21 cellular contexts compared by ENCODE assay signal in the genomic region with DNA sequence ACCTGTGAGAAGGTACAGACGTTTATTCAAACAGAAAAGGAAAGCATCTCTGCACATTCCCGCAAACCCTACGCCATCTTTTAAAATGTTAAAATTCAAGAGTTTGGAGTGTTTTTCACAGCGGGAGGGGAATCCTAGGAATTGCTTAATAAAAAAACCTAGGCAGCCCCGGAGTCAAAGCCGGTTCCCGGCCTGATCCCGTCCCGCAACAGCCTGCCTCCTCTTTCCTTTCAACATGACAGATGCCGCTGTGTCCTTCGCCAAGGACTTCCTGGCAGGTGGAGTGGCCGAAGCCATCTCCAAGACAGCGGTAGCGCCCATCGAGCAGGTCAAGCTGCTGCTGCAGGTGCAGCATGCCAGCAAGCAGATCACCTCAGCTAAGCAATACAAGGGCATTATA.
"Had no signal": no experiment of that assay in that cellular context is flagged by ENCODE, and none has a peak within 500 bp of the region (broad histone marks: within the 10 kb centered on the region; RNA-seq: fewer than 3 reads in every experiment).

No MANE protein-coding gene starts in this region.

- H3K4me3 ChIP-seq: breast epithelium, coronary artery, gastroesophageal sphincter, testis had no signal

- H3K4me3 Mint-ChIP-seq: activated CD4-positive, alpha-beta memory T cell treated with anti-CD3 and anti-CD28 coated beads for 36 hours; activated naive CD4-positive, alpha-beta T cell treated with anti-CD3 and anti-CD28 coated beads for 36 hours; activated naive CD8-positive, alpha-beta T cell treated with anti-CD3 and anti-CD28 coated beads, Interleukin-2, amount 10 ng/mL, durations not matched to agents 7 days and 5 days; memory B cell; nephron; stimulated activated memory B cell treated with anti-CD40 and anti-IgM and Interleukin-4, amounts not matched to agents 10 μg/mL and 1 μg/mL and 100 μg/mL, for 72 hours; T-helper 17 cell; type B pancreatic cell had no signal

- H3K9me3 Mint-ChIP-seq: nephron, type B pancreatic cell had no signal

- H3K4me1 ChIP-seq: breast epithelium, gastroesophageal sphincter, testis had no signal

- H3K27ac Mint-ChIP-seq: activated CD4-positive, alpha-beta memory T cell treated with anti-CD3 and anti-CD28 coated beads for 36 hours; activated naive CD4-positive, alpha-beta T cell treated with anti-CD3 and anti-CD28 coated beads for 36 hours; activated naive CD8-positive, alpha-beta T cell treated with anti-CD3 and anti-CD28 coated beads, Interleukin-2, amount 10 ng/mL, durations not matched to agents 7 days and 5 days; memory B cell; nephron; stimulated activated memory B cell treated with anti-CD40 and anti-IgM and Interleukin-4, amounts not matched to agents 10 μg/mL and 1 μg/mL and 100 μg/mL, for 72 hours; T-helper 17 cell; type B pancreatic cell had no signal

- DNase-seq: activated CD4-positive, alpha-beta memory T cell treated with anti-CD3 and anti-CD28 coated beads for 36 hours; activated CD4-positive, alpha-beta T cell treated with anti-CD3 and anti-CD28 coated beads for 48 hours; activated naive CD4-positive, alpha-beta T cell treated with anti-CD3 and anti-CD28 coated beads for 36 hours; activated naive CD8-positive, alpha-beta T cell treated with anti-CD3 and anti-CD28 coated beads, Interleukin-2, amount 10 ng/mL, durations not matched to agents 7 days and 5 days; activated T-cell treated with anti-CD3 and anti-CD28 coated beads, Interleukin-2, amount 50 U/mL, for 48 hours; amniotic stem cell; head of caudate nucleus; occipital lobe; small intestine; SW 1271; T-helper 17 cell; testis had no signal

- H3K36me3 Mint-ChIP-seq: activated CD4-positive, alpha-beta memory T cell treated with anti-CD3 and anti-CD28 coated beads for 36 hours; activated naive CD8-positive, alpha-beta T cell treated with anti-CD3 and anti-CD28 coated beads, Interleukin-2, amount 10 ng/mL, durations not matched to agents 7 days and 5 days; memory B cell; stimulated activated memory B cell treated with anti-CD40 and anti-IgM and Interleukin-4, amounts not matched to agents 10 μg/mL and 1 μg/mL and 100 μg/mL, for 72 hours; type B pancreatic cell had no signal

- H3K27me3 Mint-ChIP-seq: activated CD4-positive, alpha-beta memory T cell treated with anti-CD3 and anti-CD28 coated beads for 36 hours; activated naive CD8-positive, alpha-beta T cell treated with anti-CD3 and anti-CD28 coated beads, Interleukin-2, amount 10 ng/mL, durations not matched to agents 7 days and 5 days; memory B cell; stimulated activated memory B cell treated with anti-CD40 and anti-IgM and Interleukin-4, amounts not matched to agents 10 μg/mL and 1 μg/mL and 100 μg/mL, for 72 hours; T-helper 17 cell; type B pancreatic cell had no signal

- ATAC-seq: gastroesophageal sphincter; sciatic nerve; stimulated activated memory B cell treated with anti-CD40 and anti-IgM and Interleukin-4, amounts not matched to agents 10 μg/mL and 1 μg/mL and 100 μg/mL, for 72 hours; T-helper 17 cell had no signal

- H3K9me3 ChIP-seq: testis had no signal

- H3K36me3 ChIP-seq: breast epithelium, gastroesophageal sphincter had no signal

- H3K4me1 Mint-ChIP-seq: activated naive CD8-positive, alpha-beta T cell treated with anti-CD3 and anti-CD28 coated beads, Interleukin-2, amount 10 ng/mL, durations not matched to agents 7 days and 5 days; memory B cell; nephron; stimulated activated memory B cell treated with anti-CD40 and anti-IgM and Interleukin-4, amounts not matched to agents 10 μg/mL and 1 μg/mL and 100 μg/mL, for 72 hours; T-helper 17 cell had no signal

- H3K27me3 ChIP-seq: breast epithelium, gastroesophageal sphincter, testis had no signal

- H3K27ac ChIP-seq: breast epithelium, coronary artery, epithelial cell of prostate, gastroesophageal sphincter, testis had no signal
